ENCODE assay signal across 3 cellular contexts in genomic region chr3:49687419-49687795, GRCh38. TPM values are rescaled to one million over a fixed set of nuclear protein-coding genes. Genes with fewer than 3 reads are reported as not detected.
"Had no signal": no experiment of that assay in that cellular context is flagged by ENCODE, and none has a peak within 500 bp of the region (broad histone marks: within the 10 kb centered on the region; RNA-seq: fewer than 3 reads in every experiment).

No MANE protein-coding gene starts in this region.

RNA-seq across cellular contexts. Expression of gene AMIGO3, which starts 32.1 kb away (rescaled TPM):
- total RNA-seq: aorta, endothelial cell of umbilical vein, foreskin keratinocyte had no signal
